In the genomic region with DNA sequence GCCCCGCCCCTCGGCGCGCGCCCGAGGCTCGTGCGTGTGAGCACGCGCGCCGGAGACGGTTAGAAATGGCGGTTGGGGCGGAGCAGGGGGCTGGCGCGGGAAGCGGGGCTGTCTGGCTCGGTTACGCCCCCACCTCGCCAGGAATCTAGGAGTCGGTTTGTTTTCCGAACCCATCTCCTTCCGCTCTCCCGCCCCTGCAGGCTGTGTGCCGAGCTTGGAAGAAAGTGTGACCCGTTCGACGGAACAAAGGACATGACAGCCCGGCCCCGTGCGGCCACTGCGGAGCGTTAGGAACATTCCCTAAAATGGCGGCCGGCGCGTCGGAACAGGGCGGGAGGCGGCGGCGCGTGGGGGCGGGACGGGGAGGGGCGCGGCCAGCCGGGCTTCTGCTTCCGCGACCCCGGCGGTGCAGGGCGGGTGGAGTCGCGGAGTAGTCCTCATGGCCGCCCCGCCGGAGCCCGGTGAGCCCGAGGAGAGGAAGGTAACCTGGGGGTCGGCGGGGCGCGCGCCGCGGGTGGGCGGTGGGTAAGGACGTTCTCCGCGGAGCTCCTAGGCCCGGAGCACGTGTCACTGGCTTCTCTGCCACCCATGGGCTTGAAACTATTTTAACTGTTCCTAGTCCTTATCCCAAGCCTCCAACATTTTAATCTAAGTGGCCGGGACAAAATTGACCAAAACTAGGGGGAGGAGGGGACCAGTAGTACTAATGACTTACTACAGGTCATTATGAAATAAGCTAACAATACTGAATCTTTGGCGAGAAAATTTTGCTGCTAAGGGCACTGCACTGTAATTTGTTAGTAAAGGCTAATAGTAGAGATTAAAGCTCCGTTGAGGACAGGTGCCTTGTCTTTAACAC, we compare ENCODE assay signal across 8 cellular contexts. TPM values are rescaled to one million over a fixed set of nuclear protein-coding genes. Genes with fewer than 3 reads are reported as not detected.
DNase-seq lines count a peak whose midpoint lies in the region; FAIRE-seq lines count a peak whose summit lies in the region.

A gene with protein sequence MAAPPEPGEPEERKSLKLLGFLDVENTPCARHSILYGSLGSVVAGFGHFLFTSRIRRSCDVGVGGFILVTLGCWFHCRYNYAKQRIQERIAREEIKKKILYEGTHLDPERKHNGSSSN (plus strand): TSS at position 383 of the 859 bp plus-strand sequence. CDS start 57 bp downstream, at position 440.

- in situ Hi-C loops in GM23248 (cut with MboI) = no loop called here

- DNase-seq in ELF-1 (ENCODE audit: low read depth, low spot score) (peak; percentile 95), GM23248 (peak; percentile 95), Kasumi-1 (lab: John Stamatoyannopoulos, UW) (peak; percentile 94 to 96), SIG-M5 (lab: John Stamatoyannopoulos, UW) (peak; percentile 76), frontal cortex (ENCODE audit: low spot score in 2 of 2) (peak; percentile 83 to 94), non-pigmented ciliary epithelial cell (ENCODE audit: low read depth) (peak; percentile 30), superior temporal gyrus (ENCODE audit: extremely low spot score) (peak; percentile 93)
- peak; percentile 90 for DNase-seq in activated naive CD4-positive, alpha-beta T cell treated with Interleukin-2 at 50 U/mL for 16 hours

- peak within 1 kb of the TSS; percentile 99 for H3K4me2 ChIP-seq in GM23248 (ENCODE audit: unreplicated experiment)

- no peaks in the 10 kb centered on the region for H3K27me3 ChIP-seq in GM23248 (replicated peaks; ENCODE audit: insufficient read depth)

- no peak for FAIRE-seq in frontal cortex (lab: Jason Lieb, UNC)

- peak within 1 kb of the TSS; percentile 80 for H2AFZ ChIP-seq in GM23248

- 1 to 2% methylated on average over 23 to 44 of the region's 77 CpGs for WGBS in GM23248 (ENCODE audit: low coverage in 1 of 2, low lambda C conversion rate in 2 of 2, missing lambda C conversion rate in 2 of 2), 2 experiments

- H3K4me3 ChIP-seq in GM23248 = peak within 1 kb of the TSS; percentile 95

- peak within 1 kb of the TSS; percentile 99 for H3K27ac ChIP-seq in GM23248

- no peaks in the 10 kb centered on the region for H4K20me1 ChIP-seq in GM23248 (ENCODE audit: insufficient read depth)

- no peaks in the 10 kb centered on the region for H3K9me2 ChIP-seq in GM23248 (ENCODE audit: insufficient read depth)

- H3F3A ChIP-seq in GM23248 (ENCODE audit: insufficient read depth) = peaks cover 63% of the 10 kb centered on the region

- H3K36me3 ChIP-seq in GM23248 (ENCODE audit: low read depth) = peaks cover 9% of the 10 kb centered on the region

- H3K9ac ChIP-seq in GM23248 = peak within 1 kb of the TSS; percentile 98

- H3K79me2 ChIP-seq in GM23248 (ENCODE audit: insufficient read depth) = peaks cover 47% of the 10 kb centered on the region

- H3K4me1 ChIP-seq in GM23248 (ENCODE audit: insufficient read depth) = peaks cover 25% of the 10 kb centered on the region

- no peaks in the 10 kb centered on the region for H3K9me3 ChIP-seq in GM23248 (ENCODE audit: low read depth)

RNA-seq across cellular contexts. Expression of the gene that starts here (rescaled TPM):
- total RNA-seq in GM23248 (2014; rRNA removed; shearing (Covaris generic)) = 21.5 and 21.9 TPM in 2 replicates
- polyA plus RNA-seq in GM23248 (2016; fragmentation: Nextera tagmentation; extraction: Ambion mirVana) = 86.5 and 88.0 TPM in 2 replicates
- 70.5 TPM for total RNA-seq in frontal cortex

Comparison
In these comparisons a context has a peak if more than half of its experiments do, and no peak if none do; other contexts are left out.
1. Peak in every context shown above with its lines: DNase-seq, H3K4me3 ChIP-seq and H3K27ac ChIP-seq.
2. DNase-seq: peak in every context shown above with its lines; median percentile 95 in ELF-1; 95 in GM23248; 95 in Kasumi-1; 93 in superior temporal gyrus; 90 in activated naive CD4-positive, alpha-beta T cell treated with Interleukin-2 at 50 U/mL for 16 hours; 88 in frontal cortex; 76 in SIG-M5; 30 in non-pigmented ciliary epithelial cell.